ENCODE assay signal across 7 cellular contexts in genomic region chr1:162561037-162561615, GRCh38. TPM values are rescaled to one million over a fixed set of nuclear protein-coding genes. Genes with fewer than 3 reads are reported as not detected.
DNase-seq lines count a peak whose midpoint lies in the region; ATAC-seq, FAIRE-seq and TF ChIP-seq lines count a peak whose summit lies in the region.

No MANE protein-coding gene starts in this region.

- peak overlapping the region; percentile 91 for H3K27ac Mint-ChIP-seq in astrocyte (ENCODE audit: unreplicated experiment)

- TF ChIP-seq CTCF in astrocyte (IDR thresholded peaks at IDR 0.05; ENCODE audit: insufficient read depth, low read depth, low read length) (no peak), hepatocyte (IDR thresholded peaks at IDR 0.05; ENCODE audit: poor library complexity) (no peak)

- 4% methylated on average over 26 of the region's 53 CpGs for WGBS in hepatocyte (ENCODE audit: low lambda C conversion rate, missing lambda C conversion rate)

- FAIRE-seq in GM18507 (lab: Jason Lieb, UNC) (peak; percentile 92), astrocyte (lab: Jason Lieb, UNC) (no peak)

- no peaks in the 10 kb centered on the region for H3K27me3 Mint-ChIP-seq in astrocyte (ENCODE audit: low read depth, unreplicated experiment)

- H3K9ac ChIP-seq in astrocyte (ENCODE audit: low read length), result peak overlapping the region; percentile 97

- H3K36me3 ChIP-seq in astrocyte (ENCODE audit: insufficient read depth, low read length) (peaks cover 3% of the 10 kb centered on the region), hepatocyte (replicated peaks; ENCODE audit: insufficient read depth, low read depth) (no peaks in the 10 kb centered on the region)

- H3K9me3 Mint-ChIP-seq in astrocyte (ENCODE audit: unreplicated experiment), result no peaks in the 10 kb centered on the region

- H3K4me3 ChIP-seq in astrocyte (ENCODE audit: insufficient read depth, low read depth, low read length) (peak overlapping the region; percentile 74), hepatocyte (peak overlapping the region; percentile 63)

- H3K4me3 Mint-ChIP-seq in astrocyte (ENCODE audit: unreplicated experiment), result peak overlapping the region; percentile 87

- DNase-seq in GM18507 (ENCODE audit: extremely low spot score, insufficient read length, low read depth) (peak; percentile 87), NCI-H1930 (lab: John Stamatoyannopoulos, UW) (peak; percentile 92 to 94), T-helper 22 cell (ENCODE audit: low read depth) (peak; percentile 96), astrocyte (ENCODE audit: low read depth) (peak; percentile 90), hepatocyte (ENCODE audit: low spot score) (peak; percentile 99), renal cortical epithelial cell (ENCODE audit: low read depth) (peak; percentile 84)

- H3K79me2 ChIP-seq in astrocyte (ENCODE audit: insufficient read depth, low read length) (peaks cover 46% of the 10 kb centered on the region), hepatocyte (peaks cover 45% of the 10 kb centered on the region)

- H3K4me2 ChIP-seq in astrocyte (ENCODE audit: low read length), result peak overlapping the region; percentile 89
- peak overlapping the region; percentile 88 for H3K4me2 ChIP-seq in hepatocyte

- H3K27me3 ChIP-seq in astrocyte (ENCODE audit: insufficient read depth, low read length) (no peaks in the 10 kb centered on the region), hepatocyte (no peaks in the 10 kb centered on the region)

- H3K36me3 Mint-ChIP-seq in astrocyte (ENCODE audit: low read depth, unreplicated experiment), result peaks cover 4% of the 10 kb centered on the region

- H3K27ac ChIP-seq in astrocyte (ENCODE audit: low read depth, low read length) (peak overlapping the region; percentile 95), hepatocyte (peak overlapping the region; percentile 97)

- H3K4me1 Mint-ChIP-seq in astrocyte (ENCODE audit: low read depth, unreplicated experiment), result peaks cover 29% of the 10 kb centered on the region

- no peaks in the 10 kb centered on the region for H3K9me2 ChIP-seq in hepatocyte (replicated peaks; ENCODE audit: insufficient read depth)

- peaks cover 22% of the 10 kb centered on the region for H3K4me1 ChIP-seq in astrocyte (ENCODE audit: insufficient read depth, low read length)
- peaks cover 12% of the 10 kb centered on the region for H3K4me1 ChIP-seq in hepatocyte (ENCODE audit: insufficient read depth)

- peak; percentile 94 for ATAC-seq in HG02973 (IDR thresholded peaks at IDR 0.05; ENCODE audit: unreplicated experiment)

- H4K20me1 ChIP-seq in astrocyte (ENCODE audit: insufficient read depth, low read length) (peaks cover 42% of the 10 kb centered on the region), hepatocyte (ENCODE audit: insufficient read depth, poor library complexity, severe bottlenecking) (peaks cover 3% of the 10 kb centered on the region)

- H2AFZ ChIP-seq in astrocyte (ENCODE audit: low read depth, low read length) (peak overlapping the region; percentile 84), hepatocyte (peak overlapping the region; percentile 88)

- H3K9me3 ChIP-seq in astrocyte (ENCODE audit: insufficient read depth, low read depth, low read length) (no peaks in the 10 kb centered on the region), hepatocyte (ENCODE audit: low read depth) (no peaks in the 10 kb centered on the region)

RNA-seq across cellular contexts. Expression of gene UAP1, which starts 0.4 kb away (rescaled TPM):
- total RNA-seq in astrocyte (88.8 and 103 TPM in 2 replicates), hepatocyte (59.3 and 65.2 TPM in 2 replicates), renal cortical epithelial cell (55.3 and 155 TPM in 2 replicates)
- polyA plus RNA-seq in hepatocyte, result 52.3 and 57.4 TPM in 2 replicates

Comparison
In these comparisons a context has a peak if more than half of its experiments do, and no peak if none do; other contexts are left out.
1. Peak in every context shown above with its lines: DNase-seq, ATAC-seq, H3K4me3 ChIP-seq and H3K27ac ChIP-seq.